35 cellular contexts compared by ENCODE assay signal in the genomic region with DNA sequence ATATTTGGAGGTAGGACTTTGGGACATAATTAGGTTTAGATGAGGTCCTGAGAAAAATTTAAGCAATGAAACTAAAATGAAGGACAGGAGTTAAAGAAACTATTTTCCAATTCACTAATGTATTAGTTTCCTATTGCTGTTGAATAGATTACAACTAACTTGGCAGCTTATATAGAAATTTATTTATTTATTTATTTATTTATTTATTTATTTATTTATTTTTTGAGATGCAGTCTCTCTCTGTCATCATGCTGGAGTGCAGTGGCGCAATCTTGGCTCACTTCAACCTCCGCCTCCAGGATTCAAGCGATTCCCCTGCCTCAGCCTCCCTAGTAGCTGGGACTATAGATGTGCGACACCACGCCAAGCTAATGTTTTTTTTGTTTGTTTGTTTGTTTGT.
"Had no signal": no experiment of that assay in that cellular context is flagged by ENCODE, and none has a peak within 500 bp of the region (broad histone marks: within the 10 kb centered on the region; RNA-seq: fewer than 3 reads in every experiment).

No MANE protein-coding gene starts in this region.

- H3K4me3 ChIP-seq: MG63 had no signal

- H3K9me3 ChIP-seq: MG63 had no signal

- DNase-seq: Karpas-422, Kasumi-1, MG63, MM.1S, MV-4-11, NCI-H1048, NCI-H1092, NCI-H1092 treated with DMSO at 0.1 percent for 48 hours, NCI-H1105, NCI-H1105 treated with DMSO at 0.1 percent for 48 hours, NCI-H1417, NCI-H1417 treated with DMSO at 0.1 percent for 48 hours, NCI-H1436, NCI-H1436 treated with DMSO at 0.1 percent for 48 hours, NCI-H146, NCI-H1694, NCI-H1694 treated with DMSO at 0.1 percent for 48 hours, NCI-H187, NCI-H187 treated with DMSO at 0.1 percent for 48 hours, NCI-H1930, NCI-H2029, NCI-H2029 treated with DMSO at 0.1 percent for 48 hours, NCI-H2081, NCI-H2081 treated with DMSO at 0.1 percent for 48 hours, NCI-H2107, NCI-H2171, NCI-H2171 treated with DMSO at 0.1 percent for 48 hours, NCI-H2227 treated with DMSO at 0.1 percent for 48 hours, NCI-H226, NCI-H345, NCI-H446, NCI-H446 treated with DMSO at 0.1 percent for 48 hours, NCI-H510A, NCI-H510A treated with DMSO at 0.1 percent for 48 hours, NCI-H524 had no signal

- H3K27me3 ChIP-seq: MG63 had no signal

- H3K36me3 ChIP-seq: MG63 had no signal
